Comparison of ENCODE assay signal across 8 cellular contexts in the genomic region with DNA sequence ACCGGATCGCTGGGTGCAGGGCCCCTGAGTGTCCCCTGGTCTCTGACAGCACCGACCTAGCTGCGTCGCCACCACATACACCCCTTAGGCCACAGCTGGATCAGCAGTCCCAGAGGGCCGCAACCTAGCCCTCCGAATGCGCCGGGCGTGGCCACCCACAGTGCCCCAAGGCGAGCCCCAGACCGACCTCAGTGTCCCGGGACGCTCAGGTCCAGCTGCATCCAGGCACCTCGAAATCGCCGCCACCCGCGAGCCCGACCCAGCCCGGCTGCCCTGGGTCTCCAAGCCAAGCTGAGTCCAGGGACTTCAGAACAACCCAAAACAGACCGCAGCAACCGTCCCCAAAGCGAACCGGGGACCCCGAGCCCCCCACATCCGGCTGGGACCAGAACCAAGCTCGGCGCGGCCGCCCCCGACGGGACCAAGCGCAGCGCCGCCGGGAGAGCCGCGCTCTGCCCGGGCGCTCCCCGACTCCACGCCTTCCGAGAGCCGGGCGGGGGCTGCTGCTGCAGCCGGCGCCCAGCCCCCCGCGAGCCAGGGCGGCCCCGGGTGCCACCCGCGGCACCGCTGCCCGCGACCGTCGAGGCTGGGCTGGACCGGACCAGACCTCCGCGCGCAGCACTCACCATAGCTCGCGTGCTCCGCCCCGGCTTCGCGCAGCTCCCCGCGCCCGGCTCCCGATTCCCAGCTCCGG. TPM values are rescaled to one million over a fixed set of nuclear protein-coding genes. Genes with fewer than 3 reads are reported as not detected.
A peak's percentile ranks its signal among the peaks of the same experiment; 100 is the strongest.
DNase-seq lines count a peak whose midpoint lies in the region; ATAC-seq lines count a peak whose summit lies in the region.

No MANE protein-coding gene starts in this region.

- peak overlapping the region; percentile 51 for H3K27ac ChIP-seq in CD4-positive, CD25-positive, alpha-beta regulatory T cell (ENCODE audit: insufficient read depth, low read length, poor library complexity, severe bottlenecking)
- H3K27ac ChIP-seq in cingulate gyrus (ENCODE audit: low read depth, low read length), result peak overlapping the region; percentile 47
- H3K27ac ChIP-seq in muscle layer of colon (ENCODE audit: low read depth, low read length), result peak overlapping the region; percentile 88

- peak overlapping the region; percentile 71 for H3K4me3 ChIP-seq in CD4-positive, CD25-positive, alpha-beta regulatory T cell (ENCODE audit: low read depth, low read length)
- H3K4me3 ChIP-seq in MG63 (peak overlapping the region; percentile 63), muscle layer of colon (ENCODE audit: low read depth in 1 of 2, low read length in 2 of 2) (peak overlapping the region; percentile 79 to 85)

- peaks cover 4% of the 10 kb centered on the region for H3K36me3 Mint-ChIP-seq in CD4-positive, CD25-positive, alpha-beta regulatory T cell

- peak overlapping the region; percentile 82 to 93 (median 89) for H3K27ac Mint-ChIP-seq in CD4-positive, CD25-positive, alpha-beta regulatory T cell

- peaks cover 45% of the 10 kb centered on the region for H3K4me1 ChIP-seq in CD4-positive, CD25-positive, alpha-beta regulatory T cell (ENCODE audit: control insufficient read depth, insufficient read depth, low read length, poor library complexity, severe bottlenecking)
- H3K4me1 ChIP-seq in muscle layer of colon (ENCODE audit: insufficient read depth, low read length), result peaks cover 52% of the 10 kb centered on the region

- H3K27me3 ChIP-seq in CD4-positive, CD25-positive, alpha-beta regulatory T cell (ENCODE audit: control insufficient read depth, insufficient read depth, low read length), result no peaks in the 10 kb centered on the region
- peaks cover 4% of the 10 kb centered on the region; the same call in 1 of the 2 replicates for H3K27me3 ChIP-seq in MG63
- no peaks in the 10 kb centered on the region for H3K27me3 ChIP-seq in muscle layer of colon (ENCODE audit: control insufficient read depth in 1 of 2, insufficient read depth in 2 of 2, low read length in 2 of 2)

- H3K36me3 ChIP-seq in CD4-positive, CD25-positive, alpha-beta regulatory T cell (ENCODE audit: control insufficient read depth, insufficient read depth, low read length), result no peaks in the 10 kb centered on the region
- H3K36me3 ChIP-seq in MG63 (no peaks in the 10 kb centered on the region), muscle layer of colon (ENCODE audit: insufficient read depth, low read length) (no peaks in the 10 kb centered on the region)

- peak in 1 of 3 donors; percentile 31 for DNase-seq in CD4-positive, CD25-positive, alpha-beta regulatory T cell
- no peak for DNase-seq in MG63
- no peak for DNase-seq in HuH-7 (ENCODE audit: low spot score)
- no peak for DNase-seq in ACHN
- no peak for DNase-seq in effector CD4-positive, alpha-beta T cell

- peak; percentile 10 to 16 for ATAC-seq in CD4-positive, CD25-positive, alpha-beta regulatory T cell (ENCODE audit: low read depth in 2 of 2)
- peak; percentile 7 for ATAC-seq in GM21367 (IDR thresholded peaks at IDR 0.05; ENCODE audit: unreplicated experiment)

- H3K4me3 Mint-ChIP-seq in CD4-positive, CD25-positive, alpha-beta regulatory T cell, result peak overlapping the region; percentile 89 to 95 (median 92)

- H3K9me3 Mint-ChIP-seq in CD4-positive, CD25-positive, alpha-beta regulatory T cell, result no peaks in the 10 kb centered on the region

- H3K9ac ChIP-seq in muscle layer of colon (ENCODE audit: low read length), result peak overlapping the region; percentile 78

- H3K9me3 ChIP-seq in CD4-positive, CD25-positive, alpha-beta regulatory T cell (ENCODE audit: control insufficient read depth in 2 of 2, low read length in 2 of 2), result no peaks in the 10 kb centered on the region
- H3K9me3 ChIP-seq in MG63, result no peaks in the 10 kb centered on the region
- H3K9me3 ChIP-seq in muscle layer of colon (ENCODE audit: low read length), result no peaks in the 10 kb centered on the region

- peaks cover 4% of the 10 kb centered on the region for H3K27me3 Mint-ChIP-seq in CD4-positive, CD25-positive, alpha-beta regulatory T cell

- in situ Hi-C loops in ACHN (cut with HindIII; ENCODE audit: low pct_ligation_motif_present, low pct_unique_long_range_greater_than_20kb, low sequenced_read_pairs), result no loop called here

- peaks cover 0 to 43% (median 28%) of the 10 kb centered on the region in 4 donors for H3K4me1 Mint-ChIP-seq in CD4-positive, CD25-positive, alpha-beta regulatory T cell

RNA-seq across cellular contexts. Expression of gene ECE1, which starts 54.6 kb away (rescaled TPM):
- 140 TPM for total RNA-seq in CD4-positive, CD25-positive, alpha-beta regulatory T cell
- 10 to 100 TPM; 25.7 to 32.3 (median 27.7) TPM for polyA plus RNA-seq in CD4-positive, CD25-positive, alpha-beta regulatory T cell
- total RNA-seq in MG63 (2014; rRNA removed; shearing (Covaris generic); ENCODE audit: low replicate concordance), result 10.5 and 11.4 TPM in 2 replicates

Comparison
In these comparisons a context has a peak if more than half of its experiments do, and no peak if none do; other contexts are left out.
1. RNA of gene ECE1, which starts 54.6 kb away (total RNA-seq): 140 TPM in CD4-positive, CD25-positive, alpha-beta regulatory T cell (single experiment); 10.5 to 11.4 TPM in MG63; every median in the first group is over 10 times any median in the second.
2. Peak in every context shown above with its lines, with median percentiles within 50 percentile points of each other: H3K27ac ChIP-seq and H3K4me3 ChIP-seq.